ENCODE assay signal across 33 cellular contexts in the genomic region with DNA sequence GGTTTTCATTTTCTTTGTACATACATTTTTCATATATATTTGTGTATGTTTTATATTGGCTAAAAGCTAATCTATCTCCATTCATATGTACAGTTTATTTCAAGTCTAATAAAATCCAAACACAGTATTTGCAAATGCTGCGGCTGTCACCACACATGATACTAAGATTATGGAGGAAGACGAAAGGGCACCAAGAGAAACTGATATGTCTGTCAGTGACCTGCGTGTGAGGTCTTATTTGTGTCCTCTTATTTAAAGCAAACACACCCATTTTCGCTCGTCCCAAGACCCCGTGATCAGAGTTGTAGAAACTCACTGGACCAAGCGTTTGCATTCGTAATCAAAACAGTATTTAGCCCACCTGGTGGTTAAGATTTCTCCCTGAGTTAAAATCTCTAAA.
"Had no signal": no experiment of that assay in that cellular context is flagged by ENCODE, and none has a peak within 500 bp of the region (broad histone marks: within the 10 kb centered on the region; RNA-seq: fewer than 3 reads in every experiment).

No MANE protein-coding gene starts in this region.

- H3K27ac ChIP-seq: adrenal gland, body of pancreas, foreskin keratinocyte, WERI-Rb-1 had no signal

- H3K27me3 ChIP-seq: adrenal gland, body of pancreas, esophagus muscularis mucosa, foreskin keratinocyte, gastroesophageal sphincter had no signal

- H3K4me3 Mint-ChIP-seq: activated B cell treated with CpG ODN at 0.5 μM for 24 hours; activated CD8-positive, alpha-beta T cell treated with anti-CD3 and anti-CD28 coated beads for 36 hours; activated naive CD4-positive, alpha-beta T cell treated with anti-CD3 and anti-CD28 coated beads for 36 hours; activated naive CD4-positive, alpha-beta T cell treated with anti-CD3 and anti-CD28 coated beads, Interleukin-2, amount 50 U/mL, for 24 hours; activated naive CD8-positive, alpha-beta T cell treated with anti-CD3 and anti-CD28 coated beads for 36 hours; activated naive CD8-positive, alpha-beta T cell treated with anti-CD3 and anti-CD28 coated beads, Interleukin-2, amount 50 U/mL, for 24 hours; activated T-cell treated with anti-CD3 and anti-CD28 coated beads, Interleukin-2, amount 50 U/mL, for 4 hours; activated T-helper 17 cell treated with anti-CD3 and anti-CD28 coated beads, Interleukin-2, amount 50 U/mL, for 72 hours; effector memory CD8-positive, alpha-beta T cell; T-helper 17 cell; T-helper 2 cell treated with Interferon-gamma antibody and Interleukin-4, amounts not matched to agents 5 μg/mL and 100 μg/mL, for 36 hours had no signal

- H3K4me3 ChIP-seq: adrenal gland, body of pancreas, esophagus muscularis mucosa, gastroesophageal sphincter had no signal

- H3K4me1 ChIP-seq: foreskin keratinocyte had no signal

- ATAC-seq: activated CD4-positive, CD25-positive, alpha-beta regulatory T cell treated with anti-CD3 and anti-CD28 coated beads, Interleukin-2, amount 50 U/mL, for 24 hours; activated CD8-positive, alpha-beta T cell treated with anti-CD3 and anti-CD28 coated beads for 36 hours; activated naive CD8-positive, alpha-beta T cell treated with anti-CD3 and anti-CD28 coated beads, Interleukin-2, amount 50 U/mL, for 24 hours; activated T-cell treated with anti-CD3 and anti-CD28 coated beads, Interleukin-2, amount 50 U/mL, for 4 hours; activated T-helper 17 cell treated with anti-CD3 and anti-CD28 coated beads, Interleukin-2, amount 50 U/mL, for 72 hours; body of pancreas; effector memory CD8-positive, alpha-beta T cell; foreskin keratinocyte; gastroesophageal sphincter; T-helper 17 cell had no signal

- H3K27ac Mint-ChIP-seq: activated B cell treated with CpG ODN at 0.5 μM for 24 hours; activated CD8-positive, alpha-beta T cell treated with anti-CD3 and anti-CD28 coated beads for 36 hours; activated naive CD4-positive, alpha-beta T cell treated with anti-CD3 and anti-CD28 coated beads for 36 hours; activated naive CD4-positive, alpha-beta T cell treated with anti-CD3 and anti-CD28 coated beads, Interleukin-2, amount 50 U/mL, for 24 hours; activated naive CD8-positive, alpha-beta T cell treated with anti-CD3 and anti-CD28 coated beads for 36 hours; activated naive CD8-positive, alpha-beta T cell treated with anti-CD3 and anti-CD28 coated beads, Interleukin-2, amount 50 U/mL, for 24 hours; activated T-helper 17 cell treated with anti-CD3 and anti-CD28 coated beads, Interleukin-2, amount 50 U/mL, for 72 hours; effector memory CD8-positive, alpha-beta T cell; T-helper 17 cell; T-helper 2 cell treated with Interferon-gamma antibody and Interleukin-4, amounts not matched to agents 5 μg/mL and 100 μg/mL, for 36 hours had no signal

- H3K9me3 Mint-ChIP-seq: activated B cell treated with CpG ODN at 0.5 μM for 24 hours; activated CD8-positive, alpha-beta T cell treated with anti-CD3 and anti-CD28 coated beads for 36 hours; activated naive CD4-positive, alpha-beta T cell treated with anti-CD3 and anti-CD28 coated beads for 36 hours; activated naive CD4-positive, alpha-beta T cell treated with anti-CD3 and anti-CD28 coated beads, Interleukin-2, amount 50 U/mL, for 24 hours; activated naive CD8-positive, alpha-beta T cell treated with anti-CD3 and anti-CD28 coated beads for 36 hours; activated naive CD8-positive, alpha-beta T cell treated with anti-CD3 and anti-CD28 coated beads, Interleukin-2, amount 50 U/mL, for 24 hours; activated T-cell treated with anti-CD3 and anti-CD28 coated beads, Interleukin-2, amount 50 U/mL, for 4 hours; activated T-helper 17 cell treated with anti-CD3 and anti-CD28 coated beads, Interleukin-2, amount 50 U/mL, for 72 hours; effector memory CD8-positive, alpha-beta T cell; T-helper 2 cell treated with Interferon-gamma antibody and Interleukin-4, amounts not matched to agents 5 μg/mL and 100 μg/mL, for 36 hours had no signal

- DNase-seq: activated B cell treated with CpG ODN at 0.5 μM for 24 hours; activated CD4-positive, alpha-beta T cell treated with anti-CD3 and anti-CD28 coated beads for 48 hours; activated CD4-positive, alpha-beta T cell treated with anti-CD3 and anti-CD28 coated beads, Interleukin-2, amount 50 U/mL, for 1 hour; activated CD4-positive, alpha-beta T cell treated with anti-CD3 and anti-CD28 coated beads, Interleukin-2, amount 50 U/mL, for 48 hours; activated CD8-positive, alpha-beta memory T cell treated with anti-CD3 and anti-CD28 coated beads for 24 hours; activated CD8-positive, alpha-beta T cell treated with anti-CD3 and anti-CD28 coated beads for 36 hours; activated effector memory CD4-positive, alpha-beta T cell treated with Interleukin-2 at 50 U/mL for 16 hours; activated gamma-delta T cell treated with Interleukin-2 at 50 U/mL for 16 hours; activated naive CD4-positive, alpha-beta T cell treated with anti-CD3 and anti-CD28 coated beads for 36 hours; activated naive CD8-positive, alpha-beta T cell treated with anti-CD3 and anti-CD28 coated beads for 36 hours; activated naive CD8-positive, alpha-beta T cell treated with anti-CD3 and anti-CD28 coated beads, Interleukin-2, amount 50 U/mL, for 24 hours; activated T-cell treated with anti-CD3 and anti-CD28 coated beads, Interleukin-2, amount 50 U/mL, for 4 hours; adrenal gland; amygdala; aorta; body of pancreas; caudate nucleus; cortex of kidney; dermis blood vessel endothelial cell; effector CD4-positive, alpha-beta T cell; effector memory CD8-positive, alpha-beta T cell; erythroblast; foreskin keratinocyte; T-helper 1 cell; T-helper 17 cell; T1000; WERI-Rb-1 had no signal

- H3K9me3 ChIP-seq: adrenal gland, body of pancreas, esophagus muscularis mucosa, gastroesophageal sphincter had no signal

- H3K27me3 Mint-ChIP-seq: activated B cell treated with CpG ODN at 0.5 μM for 24 hours; activated CD8-positive, alpha-beta T cell treated with anti-CD3 and anti-CD28 coated beads for 36 hours; activated naive CD4-positive, alpha-beta T cell treated with anti-CD3 and anti-CD28 coated beads, Interleukin-2, amount 50 U/mL, for 24 hours; activated naive CD8-positive, alpha-beta T cell treated with anti-CD3 and anti-CD28 coated beads for 36 hours; activated naive CD8-positive, alpha-beta T cell treated with anti-CD3 and anti-CD28 coated beads, Interleukin-2, amount 50 U/mL, for 24 hours; activated T-helper 17 cell treated with anti-CD3 and anti-CD28 coated beads, Interleukin-2, amount 50 U/mL, for 72 hours; effector memory CD8-positive, alpha-beta T cell; T-helper 17 cell had no signal

- H3K36me3 ChIP-seq: WERI-Rb-1 had no signal
